Comparison of ENCODE assay signal across 19 cellular contexts in genomic region chr6:24378473-24379097, GRCh38. TPM values are rescaled to one million over a fixed set of nuclear protein-coding genes. Genes with fewer than 3 reads are reported as not detected.
DNase-seq lines count a peak whose midpoint lies in the region; ATAC-seq lines count a peak whose summit lies in the region.
"Had no signal": no experiment of that assay in that cellular context is flagged by ENCODE, and none has a peak within 500 bp of the region (broad histone marks: within the 10 kb centered on the region; RNA-seq: fewer than 3 reads in every experiment).

No MANE protein-coding gene starts in this region.

- ATAC-seq in GM18502 (IDR thresholded peaks at IDR 0.05; ENCODE audit: poor library complexity, unreplicated experiment), result peak; percentile 58
- ATAC-seq in GM19395 (IDR thresholded peaks at IDR 0.05; ENCODE audit: unreplicated experiment), result peak; percentile 78
- peak; percentile 48 for ATAC-seq in HG02798 (IDR thresholded peaks at IDR 0.05; ENCODE audit: poor library complexity, unreplicated experiment)

- DNase-seq in SK-N-MC (ENCODE audit: low read depth, low spot score) (no peak), kidney glomerular epithelial cell (lab: John Stamatoyannopoulos, UW) (no peak), NOMO-1 treated with dmso at 0.1 percent for 144 hours (lab: John Stamatoyannopoulos, UW; ENCODE audit: unreplicated experiment) (no peak), A172 (ENCODE audit: low spot score) (no peak)
- no peak for DNase-seq in stimulated activated CD4-positive, alpha-beta T cell treated with anti-CD3 and anti-CD28 coated beads, Interleukin-2, amount 100 ng/mL, for 24 hours
- DNase-seq: AML-193, Calu3, DMS79, H7, NCI-H1417 treated with DMSO at 0.1 percent for 48 hours, NCI-H2029, NCI-H510A, SIG-M5 had no signal

- peak overlapping the region; percentile 53; the same call in 1 of the 2 replicates for H3K27ac ChIP-seq in SK-N-MC

- no peak overlapping the region for H3K9ac ChIP-seq in SK-N-MC (ENCODE audit: insufficient read length)

- H3K4me3 ChIP-seq in SK-N-MC, result no peak overlapping the region

- H3K36me3 ChIP-seq in SK-N-MC (ENCODE audit: insufficient read depth, low read length), result no peaks in the 10 kb centered on the region

- peaks cover 3% of the 10 kb centered on the region; the same call in 1 of the 2 replicates for H3K9me3 ChIP-seq in SK-N-MC (ENCODE audit: low read depth, low read length)

RNA-seq across cellular contexts. Expression of gene DCDC2, which starts 20.7 kb away (rescaled TPM):
- total RNA-seq in A172 (2014; rRNA removed; shearing (Covaris generic)), result 0.55 and 0.62 TPM in 2 replicates
- total RNA-seq: G401; H7; RPMI7951; T-helper 2 cell treated with Interferon-gamma antibody and Interleukin-4, amounts not matched to agents 100 ng/mL and 5 ng/mL, for 36 hours had no signal

RNA-seq across cellular contexts. Expression of gene MRS2, which starts 24.2 kb away (rescaled TPM):
- 40.7 and 46.5 TPM in 2 replicates for total RNA-seq in A172 (2014; rRNA removed; shearing (Covaris generic))
